15 cellular contexts compared by ENCODE assay signal in the genomic region with DNA sequence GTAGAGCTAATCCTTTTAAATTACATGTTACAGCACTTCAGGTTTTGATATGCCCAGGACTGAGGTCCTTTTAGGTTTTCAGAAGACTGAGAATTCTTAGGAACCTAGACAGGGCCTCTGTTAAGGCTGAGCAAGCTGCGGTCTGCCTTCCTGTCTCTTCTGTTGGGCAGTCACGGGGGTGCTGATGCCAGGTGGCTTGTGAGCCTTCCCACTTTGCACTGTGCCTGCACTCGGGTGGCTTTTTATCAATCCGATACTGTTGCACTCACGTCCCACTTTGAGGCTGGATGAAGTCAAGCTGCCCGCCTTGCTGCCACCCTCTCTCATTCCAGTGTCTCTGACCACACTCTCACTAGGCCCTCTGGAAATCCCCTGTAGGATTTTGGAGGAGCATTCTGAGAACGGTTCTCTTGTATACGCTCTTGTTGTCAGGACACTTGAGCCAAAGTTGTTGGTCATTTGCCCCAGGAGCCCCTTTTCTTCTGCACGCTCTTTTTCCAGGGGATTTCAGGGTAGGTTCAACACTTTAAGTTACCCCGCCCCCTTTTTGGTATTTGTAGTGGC.
DNase-seq lines count a peak whose midpoint lies in the region; ATAC-seq and TF ChIP-seq lines count a peak whose summit lies in the region.
"Had no signal": no experiment of that assay in that cellular context is flagged by ENCODE, and none has a peak within 500 bp of the region (broad histone marks: within the 10 kb centered on the region; RNA-seq: fewer than 3 reads in every experiment).

No MANE protein-coding gene starts in this region.

- peak overlapping the region; percentile 20 for H3K27ac Mint-ChIP-seq in WTC11
- H3K27ac Mint-ChIP-seq in mesothelial cell of epicardium: peak overlapping the region; percentile 95
- H3K27ac Mint-ChIP-seq in stimulated activated effector memory CD8-positive, alpha-beta T cell treated with anti-CD3 and anti-CD28 coated beads, Interleukin-12 subunit alpha, Interleukin-12 subunit beta, amount 100 ng/mL, for 72 hours: no peak overlapping the region
- H3K27ac Mint-ChIP-seq: activated CD4-positive, alpha-beta T cell treated with anti-CD3 and anti-CD28 coated beads, Interleukin-2, amount 10 ng/mL, durations not matched to agents 7 days and 5 days had no signal

- no TSS peak for BruUV-seq in HCT116 (replicated peaks; lab: Mats Ljungman, UMichigan)

- H3K27me3 ChIP-seq in HCT116 (ENCODE audit: insufficient read depth, low read length) (no peaks in the 10 kb centered on the region), stomach smooth muscle (ENCODE audit: control insufficient read depth in 1 of 2, insufficient read depth in 2 of 2, low read length in 2 of 2) (no peaks in the 10 kb centered on the region)
- H3K27me3 ChIP-seq: dorsolateral prefrontal cortex had no signal

- RAD21 ChIA-PET in HCT116 (lab: Charles Lee; ENCODE audit: low non-redundant PET in 1 of 2, low total read pairs in 2 of 2, uncharacterized antibody in 2 of 2, unreplicated experiment in 2 of 2): no interaction called here

- no peak for TF ChIP-seq CTCF in HCT116 (IDR thresholded peaks at IDR 0.05 in 2 of 3, conservative IDR thresholded peaks at IDR 0.05 in 1 of 3; ENCODE audit: borderline replicate concordance in 1 of 3, insufficient read depth in 1 of 3, low read depth in 2 of 3, low read length in 2 of 3)
- no peak for TF ChIP-seq CTCF in WTC11 (IDR thresholded peaks at IDR 0.05)
- no peak for TF ChIP-seq CTCF in mesothelial cell of epicardium (IDR thresholded peaks at IDR 0.05; ENCODE audit: unreplicated experiment)

- CTCF ChIA-PET in HCT116 (lab: Charles Lee): no interaction called here
- CTCF ChIA-PET in WTC11 (lab: Charles Lee): interaction anchor here (0.9 to 1.4 kb wide), 3 partner anchors 73 to 485 kb away, joined by 3 to 4 read pairs (median 3); no protein-coding TSS in a partner anchor

- POLR2A ChIA-PET in HCT116 (lab: Charles Lee) (no interaction called here), WTC11 (lab: Charles Lee) (interaction anchor here (0.6 kb wide), 1 partner anchor 10 kb away, joined by 3 read pairs; no protein-coding TSS in a partner anchor)

- TF ChIP-seq POLR2A in HCT116 (IDR thresholded peaks at IDR 0.05; ENCODE audit: borderline replicate concordance, extremely low read depth, insufficient read depth, insufficient read length): no peak

- no peaks in the 10 kb centered on the region for H3K9me3 ChIP-seq in HCT116 (ENCODE audit: control insufficient read depth in 1 of 2, insufficient read depth in 1 of 2, low read depth in 1 of 2, low read length in 2 of 2)
- H3K9me3 ChIP-seq in stomach smooth muscle (ENCODE audit: control insufficient read depth in 2 of 2, low read length in 2 of 2): no peaks in the 10 kb centered on the region
- H3K9me3 ChIP-seq: prostate gland had no signal

- no peak for ATAC-seq in HCT116
- ATAC-seq in WTC11: no peak
- ATAC-seq in stimulated activated effector memory CD8-positive, alpha-beta T cell treated with anti-CD3 and anti-CD28 coated beads, Interleukin-12 subunit alpha, Interleukin-12 subunit beta, amount 100 ng/mL, for 72 hours: no peak

- H3K27me3 Mint-ChIP-seq in WTC11 (ENCODE audit: low read depth) (no peaks in the 10 kb centered on the region), mesothelial cell of epicardium (ENCODE audit: low read depth) (no peaks in the 10 kb centered on the region)

- H3K27ac ChIP-seq in HCT116 (ENCODE audit: low read depth, low read length) (0 out of 2 replicates have a peak overlapping the region, but pooled peaks have one; percentile 7), stomach smooth muscle (ENCODE audit: low read length) (peak overlapping the region; percentile 82)

- no peaks in the 10 kb centered on the region for H4K20me1 ChIP-seq in HCT116 (ENCODE audit: insufficient read depth)

- H3K9me2 ChIP-seq in HCT116 (ENCODE audit: insufficient read depth): no peaks in the 10 kb centered on the region

- TF ChIP-seq RAD21 in HCT116 (IDR thresholded peaks at IDR 0.05; ENCODE audit: low read depth): no peak

- H3K9me3 Mint-ChIP-seq in WTC11 (no peaks in the 10 kb centered on the region), mesothelial cell of epicardium (no peaks in the 10 kb centered on the region)
- no peaks in the 10 kb centered on the region for H3K9me3 Mint-ChIP-seq in stimulated activated effector memory CD8-positive, alpha-beta T cell treated with anti-CD3 and anti-CD28 coated beads, Interleukin-12 subunit alpha, Interleukin-12 subunit beta, amount 100 ng/mL, for 72 hours
- H3K9me3 Mint-ChIP-seq: activated CD4-positive, alpha-beta T cell treated with anti-CD3 and anti-CD28 coated beads, Interleukin-2, amount 10 ng/mL, durations not matched to agents 7 days and 5 days had no signal

- no peak for DNase-seq in HCT116 (ENCODE audit: low read depth, low spot score)
- DNase-seq in WTC11 (ENCODE audit: low spot score): no peak
- no peak for DNase-seq in mesothelial cell of epicardium (ENCODE audit: low spot score in 2 of 2, unreplicated experiment in 2 of 2)
- DNase-seq in NCI-H187 treated with DMSO at 0.1 percent for 48 hours (lab: John Stamatoyannopoulos, UW): no peak
- no peak for DNase-seq in Kasumi-1 (lab: John Stamatoyannopoulos, UW)
- DNase-seq in KG1 (lab: John Stamatoyannopoulos, UW): no peak
- no peak for DNase-seq in stimulated activated effector memory CD8-positive, alpha-beta T cell treated with anti-CD3 and anti-CD28 coated beads, Interleukin-12 subunit alpha, Interleukin-12 subunit beta, amount 100 ng/mL, for 72 hours (ENCODE audit: low spot score in 2 of 2)
- DNase-seq: activated CD4-positive, alpha-beta T cell treated with anti-CD3 and anti-CD28 coated beads, Interleukin-2, amount 10 ng/mL, durations not matched to agents 7 days and 5 days; activated naive CD4-positive, alpha-beta T cell treated with anti-CD3 and anti-CD28 coated beads, Interleukin-2, amount 50 U/mL, for 16 hours; AML-193; dorsolateral prefrontal cortex; GDM1; PC-9 had no signal

- H3K4me2 ChIP-seq in HCT116 (ENCODE audit: low read length): no peak overlapping the region

- intact Hi-C loops in HCT116 (cut with micrococcal nuclease): no loop called here

- H3K9ac ChIP-seq in HCT116 (ENCODE audit: low read length) (no peak overlapping the region), stomach smooth muscle (ENCODE audit: low read length in 2 of 2) (peak overlapping the region in 1 of 2 donors; percentile 29)

- peaks cover 48 to 63% of the 10 kb centered on the region in 2 experiments for H3K4me1 ChIP-seq in HCT116 (ENCODE audit: control insufficient read depth in 1 of 2, insufficient read depth in 2 of 2, low read length in 2 of 2)
- peaks cover 55% of the 10 kb centered on the region for H3K4me1 ChIP-seq in stomach smooth muscle (ENCODE audit: control insufficient read depth, insufficient read depth, low read length)

- H3K36me3 ChIP-seq in HCT116 (ENCODE audit: control insufficient read depth in 1 of 2, insufficient read depth in 2 of 2, low read length in 2 of 2) (no peaks in the 10 kb centered on the region), stomach smooth muscle (ENCODE audit: control insufficient read depth in 2 of 2, insufficient read depth in 2 of 2, low read length in 2 of 2) (no peaks in the 10 kb centered on the region)
- H3K36me3 ChIP-seq: prostate gland had no signal

- H3K4me1 Mint-ChIP-seq in WTC11: peaks cover 55% of the 10 kb centered on the region
- H3K4me1 Mint-ChIP-seq in mesothelial cell of epicardium: peaks cover 61% of the 10 kb centered on the region
- H3K4me1 Mint-ChIP-seq in stimulated activated effector memory CD8-positive, alpha-beta T cell treated with anti-CD3 and anti-CD28 coated beads, Interleukin-12 subunit alpha, Interleukin-12 subunit beta, amount 100 ng/mL, for 72 hours: peaks cover 11% of the 10 kb centered on the region

- no peak overlapping the region for H3K4me3 Mint-ChIP-seq in WTC11
- no peak overlapping the region for H3K4me3 Mint-ChIP-seq in mesothelial cell of epicardium
- no peak overlapping the region for H3K4me3 Mint-ChIP-seq in stimulated activated effector memory CD8-positive, alpha-beta T cell treated with anti-CD3 and anti-CD28 coated beads, Interleukin-12 subunit alpha, Interleukin-12 subunit beta, amount 100 ng/mL, for 72 hours
- H3K4me3 Mint-ChIP-seq: activated CD4-positive, alpha-beta T cell treated with anti-CD3 and anti-CD28 coated beads, Interleukin-2, amount 10 ng/mL, durations not matched to agents 7 days and 5 days had no signal

- H3K36me3 Mint-ChIP-seq in WTC11 (no peaks in the 10 kb centered on the region), mesothelial cell of epicardium (peaks cover 5% of the 10 kb centered on the region)
- H3K36me3 Mint-ChIP-seq in stimulated activated effector memory CD8-positive, alpha-beta T cell treated with anti-CD3 and anti-CD28 coated beads, Interleukin-12 subunit alpha, Interleukin-12 subunit beta, amount 100 ng/mL, for 72 hours: no peaks in the 10 kb centered on the region

- no peak overlapping the region for H2AFZ ChIP-seq in HCT116 (ENCODE audit: low read depth, low read length, poor library complexity, severe bottlenecking)
- H2AFZ ChIP-seq: PC-9 had no signal

- peaks cover 56% of the 10 kb centered on the region for H3K79me2 ChIP-seq in HCT116 (ENCODE audit: insufficient read depth, low read length)

- H3K4me3 ChIP-seq in HCT116 (replicated peaks in 1 of 2; ENCODE audit: low read depth in 1 of 2, low read length in 2 of 2) (no peak overlapping the region), stomach smooth muscle (ENCODE audit: low read length in 2 of 2) (no peak overlapping the region)
- H3K4me3 ChIP-seq: PC-9, prostate gland had no signal

TF ChIP-seq in HCT116, 20 proteins besides CTCF, POLR2A, EP300 and RAD21 (continues in another document):
- TF ChIP-seq, protein P1, sequence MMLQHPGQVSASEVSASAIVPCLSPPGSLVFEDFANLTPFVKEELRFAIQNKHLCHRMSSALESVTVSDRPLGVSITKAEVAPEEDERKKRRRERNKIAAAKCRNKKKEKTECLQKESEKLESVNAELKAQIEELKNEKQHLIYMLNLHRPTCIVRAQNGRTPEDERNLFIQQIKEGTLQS (IDR thresholded peaks at IDR 0.05): no peak
- TF ChIP-seq POLR2AphosphoS5 (IDR thresholded peaks at IDR 0.05; ENCODE audit: low read depth, low read length) (no peak), JUND (IDR thresholded peaks at IDR 0.05) (no peak), FOSL1 (IDR thresholded peaks at IDR 0.05; ENCODE audit: low read depth) (no peak)

TF ChIP-seq in WTC11, 78 proteins besides CTCF, POLR2A, EP300 and RAD21 (continues in another document):
- TF ChIP-seq JUN (CRISPR knock-in tag; IDR thresholded peaks at IDR 0.05) (no peak), EMX1 (CRISPR knock-in tag; IDR thresholded peaks at IDR 0.05) (no peak)
- TF ChIP-seq, protein P2, sequence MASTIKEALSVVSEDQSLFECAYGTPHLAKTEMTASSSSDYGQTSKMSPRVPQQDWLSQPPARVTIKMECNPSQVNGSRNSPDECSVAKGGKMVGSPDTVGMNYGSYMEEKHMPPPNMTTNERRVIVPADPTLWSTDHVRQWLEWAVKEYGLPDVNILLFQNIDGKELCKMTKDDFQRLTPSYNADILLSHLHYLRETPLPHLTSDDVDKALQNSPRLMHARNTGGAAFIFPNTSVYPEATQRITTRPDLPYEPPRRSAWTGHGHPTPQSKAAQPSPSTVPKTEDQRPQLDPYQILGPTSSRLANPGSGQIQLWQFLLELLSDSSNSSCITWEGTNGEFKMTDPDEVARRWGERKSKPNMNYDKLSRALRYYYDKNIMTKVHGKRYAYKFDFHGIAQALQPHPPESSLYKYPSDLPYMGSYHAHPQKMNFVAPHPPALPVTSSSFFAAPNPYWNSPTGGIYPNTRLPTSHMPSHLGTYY (CRISPR knock-in tag; IDR thresholded peaks at IDR 0.05): no peak
